Comparison of ENCODE assay signal across 21 cellular contexts in genomic region chr6:42813074-42813645, GRCh38. TPM values are rescaled to one million over a fixed set of nuclear protein-coding genes. Genes with fewer than 3 reads are reported as not detected.
A peak's percentile ranks its signal among the peaks of the same experiment; 100 is the strongest.
DNase-seq lines count a peak whose midpoint lies in the region; ATAC-seq and TF ChIP-seq lines count a peak whose summit lies in the region.
"Had no signal": no experiment of that assay in that cellular context is flagged by ENCODE, and none has a peak within 500 bp of the region (broad histone marks: within the 10 kb centered on the region; RNA-seq: fewer than 3 reads in every experiment).

No MANE protein-coding gene starts in this region.

- DNase-seq in activated T-cell treated with anti-CD3 and anti-CD28 coated beads, Interleukin-2, amount 50 U/mL, for 4 hours = no peak
- DNase-seq in activated T-cell treated with anti-CD3 and anti-CD28 coated beads for 4 hours (no peak), T-helper 17 cell (no peak), GDM1 (lab: John Stamatoyannopoulos, UW) (no peak), glutamatergic neuron (no peak)
- no peak for DNase-seq in activated naive CD8-positive, alpha-beta T cell treated with anti-CD3 and anti-CD28 coated beads for 36 hours
- no peak for DNase-seq in stimulated activated naive CD8-positive, alpha-beta T cell treated with anti-CD3 and anti-CD28 coated beads, Interleukin-15, Interleukin-2, amounts not matched to agents 100 U/mL and 50 U/mL, for 24 hours
- DNase-seq: CD4-positive, alpha-beta T cell; COR-L47; DMS79 treated with DMSO at 0.1 percent for 48 hours; H7; HFFc6; NCI-H1105; NCI-H146; NCI-H2029; NCI-H226; NCI-H524; NCI-H774; NK-92 treated with Interleukin-12 subunit alpha and Interleukin-12 subunit beta, amount 100 ng/mL, for 24 hours had no signal

- H3K9me3 Mint-ChIP-seq in activated T-cell treated with anti-CD3 and anti-CD28 coated beads, Interleukin-2, amount 50 U/mL, for 4 hours = no peaks in the 10 kb centered on the region
- no peaks in the 10 kb centered on the region for H3K9me3 Mint-ChIP-seq in activated naive CD8-positive, alpha-beta T cell treated with anti-CD3 and anti-CD28 coated beads for 36 hours
- H3K9me3 Mint-ChIP-seq in glutamatergic neuron (ENCODE audit: unreplicated experiment) = no peaks in the 10 kb centered on the region
- H3K9me3 Mint-ChIP-seq: CD4-positive, alpha-beta T cell; HFFc6; IgD-negative memory B cell had no signal

- H3K9me3 ChIP-seq in T-helper 17 cell (ENCODE audit: control insufficient read depth, low read length, poor library complexity, severe bottlenecking) = no peaks in the 10 kb centered on the region

- H3K4me1 Mint-ChIP-seq in activated T-cell treated with anti-CD3 and anti-CD28 coated beads, Interleukin-2, amount 50 U/mL, for 4 hours (ENCODE audit: low read depth) = peaks cover 20% of the 10 kb centered on the region
- H3K4me1 Mint-ChIP-seq in T-helper 17 cell (peaks cover 5% of the 10 kb centered on the region), glutamatergic neuron (ENCODE audit: low read depth, unreplicated experiment) (no peaks in the 10 kb centered on the region)
- peaks cover 15% of the 10 kb centered on the region for H3K4me1 Mint-ChIP-seq in activated naive CD8-positive, alpha-beta T cell treated with anti-CD3 and anti-CD28 coated beads for 36 hours

- TF ChIP-seq CTCF in glutamatergic neuron (IDR thresholded peaks at IDR 0.05; ENCODE audit: partially characterized antibody, unreplicated experiment) = no peak

- peak overlapping the region; percentile 68 for H3K27ac Mint-ChIP-seq in T-helper 17 cell
- peak overlapping the region; percentile 61 for H3K27ac Mint-ChIP-seq in activated naive CD8-positive, alpha-beta T cell treated with anti-CD3 and anti-CD28 coated beads for 36 hours
- no peak overlapping the region for H3K27ac Mint-ChIP-seq in glutamatergic neuron (ENCODE audit: unreplicated experiment)
- H3K27ac Mint-ChIP-seq: HFFc6 had no signal

- no peaks in the 10 kb centered on the region for H3K27me3 Mint-ChIP-seq in activated T-cell treated with anti-CD3 and anti-CD28 coated beads, Interleukin-2, amount 50 U/mL, for 4 hours (ENCODE audit: low read depth)
- no peaks in the 10 kb centered on the region for H3K27me3 Mint-ChIP-seq in T-helper 17 cell
- H3K27me3 Mint-ChIP-seq in activated naive CD8-positive, alpha-beta T cell treated with anti-CD3 and anti-CD28 coated beads for 36 hours = no peaks in the 10 kb centered on the region
- H3K27me3 Mint-ChIP-seq in glutamatergic neuron (ENCODE audit: unreplicated experiment) = no peaks in the 10 kb centered on the region
- H3K27me3 Mint-ChIP-seq: CD4-positive, alpha-beta T cell; IgD-negative memory B cell had no signal

- ATAC-seq in activated T-cell treated with anti-CD3 and anti-CD28 coated beads, Interleukin-2, amount 50 U/mL, for 4 hours = no peak
- no peak for ATAC-seq in T-helper 17 cell
- peak; percentile 55 for ATAC-seq in stimulated activated naive CD8-positive, alpha-beta T cell treated with anti-CD3 and anti-CD28 coated beads, Interleukin-15, Interleukin-2, amounts not matched to agents 100 U/mL and 50 U/mL, for 24 hours
- ATAC-seq: GM12878 had no signal

- peak overlapping the region; percentile 31 for H3K4me3 Mint-ChIP-seq in activated T-cell treated with anti-CD3 and anti-CD28 coated beads, Interleukin-2, amount 50 U/mL, for 4 hours
- no peak overlapping the region for H3K4me3 Mint-ChIP-seq in T-helper 17 cell
- H3K4me3 Mint-ChIP-seq in activated naive CD8-positive, alpha-beta T cell treated with anti-CD3 and anti-CD28 coated beads for 36 hours = peak overlapping the region; percentile 7
- no peak overlapping the region for H3K4me3 Mint-ChIP-seq in glutamatergic neuron (ENCODE audit: unreplicated experiment)
- H3K4me3 Mint-ChIP-seq: CD4-positive, alpha-beta T cell; HFFc6; IgD-negative memory B cell had no signal

- H3K36me3 Mint-ChIP-seq in activated T-cell treated with anti-CD3 and anti-CD28 coated beads, Interleukin-2, amount 50 U/mL, for 4 hours (ENCODE audit: insufficient read depth) = peaks cover 4% of the 10 kb centered on the region
- H3K36me3 Mint-ChIP-seq in T-helper 17 cell (ENCODE audit: low read depth) (no peaks in the 10 kb centered on the region), glutamatergic neuron (ENCODE audit: unreplicated experiment) (no peaks in the 10 kb centered on the region)
- peaks cover 7% of the 10 kb centered on the region for H3K36me3 Mint-ChIP-seq in activated naive CD8-positive, alpha-beta T cell treated with anti-CD3 and anti-CD28 coated beads for 36 hours

RNA-seq across cellular contexts. Expression of gene BICRAL, which starts 31.3 kb away (rescaled TPM):
- 1 to 10 TPM; 7.6 to 8.5 (median 8.2) TPM for total RNA-seq in activated T-cell treated with anti-CD3 and anti-CD28 coated beads, Interleukin-2, amount 50 U/mL, for 4 hours
- total RNA-seq in T-helper 17 cell (10 to 100 TPM; 31.9 to 34.1 TPM), glutamatergic neuron (ENCODE audit: unreplicated experiment) (11.0 TPM)
- 10 to 100 TPM; 10.6 to 10.7 TPM for total RNA-seq in activated naive CD8-positive, alpha-beta T cell treated with anti-CD3 and anti-CD28 coated beads for 36 hours

Comparison
In these comparisons a context has a peak if more than half of its experiments do, and no peak if none do; other contexts are left out.
1. H3K4me3 Mint-ChIP-seq: peak in activated T-cell treated with anti-CD3 and anti-CD28 coated beads, Interleukin-2, amount 50 U/mL, for 4 hours (single experiment) and activated naive CD8-positive, alpha-beta T cell treated with anti-CD3 and anti-CD28 coated beads for 36 hours (single experiment); none in T-helper 17 cell (single experiment) and glutamatergic neuron (single experiment).